Comparison of ENCODE assay signal across 9 cellular contexts in the genomic region with DNA sequence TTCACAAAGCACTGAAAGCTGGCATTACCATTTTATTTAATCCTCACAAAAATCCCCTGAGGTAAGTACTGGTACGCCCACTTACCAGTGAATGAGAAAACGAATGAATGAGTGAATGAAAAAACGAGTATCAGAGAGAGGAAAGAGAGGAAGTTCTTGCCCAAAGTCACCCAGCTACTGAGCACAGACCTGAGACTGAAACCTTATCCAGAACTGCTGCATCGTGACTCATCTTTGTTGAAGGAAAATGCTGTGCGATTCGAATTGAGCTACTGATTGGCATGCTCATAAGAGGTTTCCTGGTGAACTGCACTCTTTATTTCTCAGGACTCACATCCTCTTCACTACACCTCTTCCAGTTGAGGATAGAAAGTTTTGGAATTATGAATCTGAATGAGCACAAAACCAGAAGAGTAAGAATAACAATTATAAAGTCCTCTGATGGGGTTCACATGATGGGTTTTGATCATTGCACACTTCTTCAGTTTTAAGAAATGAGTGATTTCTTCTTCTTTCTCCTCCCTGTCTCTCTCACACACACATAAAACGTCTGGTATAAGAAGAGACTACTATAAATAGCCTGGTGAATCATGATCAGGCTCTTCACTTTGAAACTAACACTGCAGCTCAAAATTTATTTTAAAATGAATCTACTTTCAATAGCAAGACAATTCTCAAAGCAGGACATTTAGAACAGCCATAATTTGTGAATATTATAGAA. TPM values are rescaled to one million over a fixed set of nuclear protein-coding genes. Genes with fewer than 3 reads are reported as not detected.
DNase-seq lines count a peak whose midpoint lies in the region; TF ChIP-seq lines count a peak whose summit lies in the region.
"Had no signal": no experiment of that assay in that cellular context is flagged by ENCODE, and none has a peak within 500 bp of the region (broad histone marks: within the 10 kb centered on the region; RNA-seq: fewer than 3 reads in every experiment).

No MANE protein-coding gene starts in this region.

- peak overlapping the region; percentile 87 for H3K27ac Mint-ChIP-seq in HFFc6

- H3K36me3 ChIP-seq in WERI-Rb-1 = no peaks in the 10 kb centered on the region

- no peaks in the 10 kb centered on the region for H3K36me3 Mint-ChIP-seq in HFFc6 (ENCODE audit: low read depth)

- H3K4me3 ChIP-seq in GM12865 (ENCODE audit: low read depth, low read length) (peak overlapping the region; percentile 20; the same call in 1 of the 2 replicates), choroid plexus epithelial cell (ENCODE audit: low read depth, low read length) (no peak overlapping the region), WERI-Rb-1 (ENCODE audit: low read depth, low read length) (no peak overlapping the region)

- H3K27ac ChIP-seq in WERI-Rb-1 = no peak overlapping the region

- H3K27me3 Mint-ChIP-seq in HFFc6 (ENCODE audit: insufficient read depth) = peaks cover 1% of the 10 kb centered on the region
- H3K27me3 Mint-ChIP-seq: naive thymus-derived CD4-positive, alpha-beta T cell had no signal

- H3K9me3 Mint-ChIP-seq in HFFc6 = no peaks in the 10 kb centered on the region

- DNase-seq in GM12865 (ENCODE audit: low read depth) (peak; percentile 82), HFFc6 (peak; percentile 68), NCI-H510A treated with DMSO at 0.1 percent for 48 hours (lab: John Stamatoyannopoulos, UW) (peak; percentile 57), choroid plexus epithelial cell (ENCODE audit: low read depth) (peak; percentile 82), WERI-Rb-1 (no peak), mucosa of gallbladder (ENCODE audit: low spot score) (no peak), NCI-H526 (lab: John Stamatoyannopoulos, UW) (no peak)
- peak; percentile 62 for DNase-seq in stimulated activated CD4-positive, alpha-beta T cell treated with anti-CD3 and anti-CD28 coated beads, Interleukin-1b, Interleukin-23, amount 100 ng/mL, for 48 hours

- H3K27me3 ChIP-seq in WERI-Rb-1 (ENCODE audit: insufficient read depth, low read depth, severe bottlenecking) = no peaks in the 10 kb centered on the region

- H3K4me3 Mint-ChIP-seq in HFFc6 = peak overlapping the region; percentile 79

- H3K9me3 ChIP-seq in WERI-Rb-1 (ENCODE audit: severe bottlenecking) = no peaks in the 10 kb centered on the region

- TF ChIP-seq CTCF in GM12865 (IDR thresholded peaks at IDR 0.05; ENCODE audit: insufficient read depth, low read depth, low read length, missing control alignments) (no peak), HFFc6 (IDR thresholded peaks at IDR 0.05) (no peak), choroid plexus epithelial cell (conservative IDR thresholded peaks at IDR 0.05; ENCODE audit: low read depth, low read length) (no peak), WERI-Rb-1 (IDR thresholded peaks at IDR 0.05; ENCODE audit: low read depth, low read length) (no peak)

- H3K4me1 Mint-ChIP-seq in HFFc6 (ENCODE audit: low read depth) = peaks cover 30% of the 10 kb centered on the region

RNA-seq across cellular contexts. Expression of gene IL12RB2, which starts 32.1 kb away (rescaled TPM):
- total RNA-seq in HFFc6 (2021; fragmentation: NEBNext Ultra II Directional; extraction: Animal tissue kit (Norgen Biotek cat#: 25700)) = not detected
- 0.98 TPM for total RNA-seq in mucosa of gallbladder

Comparison
In these comparisons a context has a peak if more than half of its experiments do, and no peak if none do; other contexts are left out.
1. DNase-seq: peak in GM12865 (single experiment), HFFc6 (single experiment), NCI-H510A treated with DMSO at 0.1 percent for 48 hours (single experiment), choroid plexus epithelial cell (single experiment) and stimulated activated CD4-positive, alpha-beta T cell treated with anti-CD3 and anti-CD28 coated beads, Interleukin-1b, Interleukin-23, amount 100 ng/mL, for 48 hours (single experiment); none in WERI-Rb-1 (single experiment), mucosa of gallbladder (single experiment) and NCI-H526 (0 of 2).